In genomic region chr19:49488046-49488862, GRCh38 we compare ENCODE assay signal across 8 cellular contexts. TPM values are rescaled to one million over a fixed set of nuclear protein-coding genes. Genes with fewer than 3 reads are reported as not detected.
DNase-seq lines count a peak whose midpoint lies in the region; ATAC-seq, FAIRE-seq and TF ChIP-seq lines count a peak whose summit lies in the region.

No MANE protein-coding gene starts in this region.

- ATAC-seq in central memory CD8-positive, alpha-beta T cell (replicated peaks; ENCODE audit: extremely low read depth, poor library complexity, severe bottlenecking): no peak
- ATAC-seq in naive thymus-derived CD4-positive, alpha-beta T cell: no peak
- ATAC-seq in GM21717 (IDR thresholded peaks at IDR 0.05; ENCODE audit: unreplicated experiment): no peak
- no peak for ATAC-seq in HG03432 (IDR thresholded peaks at IDR 0.05; ENCODE audit: unreplicated experiment)

- no peaks in the 10 kb centered on the region for H3K9me3 ChIP-seq in BLaER1
- H3K9me3 ChIP-seq in Karpas-422 (ENCODE audit: low read length): no peaks in the 10 kb centered on the region
- no peaks in the 10 kb centered on the region for H3K9me3 ChIP-seq in naive thymus-derived CD4-positive, alpha-beta T cell (ENCODE audit: control insufficient read depth in 2 of 3, low read length in 3 of 3)

- peak overlapping the region; percentile 95 for H3K4me3 Mint-ChIP-seq in central memory CD8-positive, alpha-beta T cell
- H3K4me3 Mint-ChIP-seq in naive thymus-derived CD4-positive, alpha-beta T cell: peak overlapping the region; percentile 95 to 99 (median 98)

- no peaks in the 10 kb centered on the region for H3K9me3 Mint-ChIP-seq in central memory CD8-positive, alpha-beta T cell
- H3K9me3 Mint-ChIP-seq in naive thymus-derived CD4-positive, alpha-beta T cell: peaks cover 0 to 12% (median 0%) of the 10 kb centered on the region in 11 donors

- H3K27ac ChIP-seq in BLaER1 (peak overlapping the region; percentile 100), Karpas-422 (ENCODE audit: low read length) (peak overlapping the region; percentile 90)
- H3K27ac ChIP-seq in naive thymus-derived CD4-positive, alpha-beta T cell (ENCODE audit: low read depth, low read length): peak overlapping the region; percentile 92

- no peaks in the 10 kb centered on the region for H3K9me2 ChIP-seq in Karpas-422 (replicated peaks; ENCODE audit: insufficient read depth, low read length)

- H3K36me3 ChIP-seq in BLaER1 (peaks cover 51% of the 10 kb centered on the region), Karpas-422 (ENCODE audit: insufficient read depth, low read length) (peaks cover 45% of the 10 kb centered on the region)
- peaks cover 25 to 73% (median 46%) of the 10 kb centered on the region in 3 experiments for H3K36me3 ChIP-seq in naive thymus-derived CD4-positive, alpha-beta T cell (ENCODE audit: control insufficient read depth in 2 of 3, insufficient read depth in 3 of 3, low read length in 3 of 3)

- no peak for TF ChIP-seq POLR2A in H54 (IDR thresholded peaks at IDR 0.05; ENCODE audit: low read depth, low read length)

- intact Hi-C loops in naive thymus-derived CD4-positive, alpha-beta T cell (cut with micrococcal nuclease): no loop called here

- CTCF ChIA-PET in naive thymus-derived CD4-positive, alpha-beta T cell (lab: Charles Lee): interaction anchor here (0.5 to 1.9 kb wide), 4 partner anchors 15 to 709 kb away, joined by 3 to 4 read pairs (median 3); partner anchors contain the start of gene PIH1D1

- H3K4me2 ChIP-seq in BLaER1 (peak overlapping the region; percentile 95), Karpas-422 (ENCODE audit: low read depth, low read length, poor library complexity, severe bottlenecking) (peak overlapping the region; percentile 83)

- H3K27me3 ChIP-seq in BLaER1: no peaks in the 10 kb centered on the region
- no peaks in the 10 kb centered on the region for H3K27me3 ChIP-seq in Karpas-422 (ENCODE audit: low read length)
- H3K27me3 ChIP-seq in naive thymus-derived CD4-positive, alpha-beta T cell (ENCODE audit: control insufficient read depth in 2 of 2, insufficient read depth in 2 of 2, low read length in 2 of 2): no peaks in the 10 kb centered on the region

- POLR2A ChIA-PET in naive thymus-derived CD4-positive, alpha-beta T cell (lab: Charles Lee): interaction anchor here (0.7 to 3.0 kb wide), 29 partner anchors 10 to 389 kb away, joined by 3 to 36 read pairs (median 4); partner anchors contain the start of genes AKT1S1, ALDH16A1, FLT3LG and GFY

- H3K9ac ChIP-seq in BLaER1 (peak overlapping the region; percentile 100), Karpas-422 (ENCODE audit: low read length) (peak overlapping the region; percentile 95)

- no peak for FAIRE-seq in H54 (lab: Jason Lieb, UNC)

- H3K4me1 Mint-ChIP-seq in central memory CD8-positive, alpha-beta T cell: peaks cover 57% of the 10 kb centered on the region
- H3K4me1 Mint-ChIP-seq in naive thymus-derived CD4-positive, alpha-beta T cell: peaks cover 34 to 60% (median 48%) of the 10 kb centered on the region in 7 donors

- H3K79me2 ChIP-seq in Karpas-422 (ENCODE audit: low read length): peaks cover 27% of the 10 kb centered on the region

- no peaks in the 10 kb centered on the region for H3K27me3 Mint-ChIP-seq in central memory CD8-positive, alpha-beta T cell
- H3K27me3 Mint-ChIP-seq in naive thymus-derived CD4-positive, alpha-beta T cell: peaks cover 0 to 9% (median 0%) of the 10 kb centered on the region in 5 donors

- H4K20me1 ChIP-seq in BLaER1: peaks cover 55% of the 10 kb centered on the region
- peaks cover 41% of the 10 kb centered on the region for H4K20me1 ChIP-seq in Karpas-422 (ENCODE audit: insufficient read depth, low read depth, low read length)

- H3K4me1 ChIP-seq in BLaER1 (peaks cover 31% of the 10 kb centered on the region), Karpas-422 (ENCODE audit: low read length) (peaks cover 15% of the 10 kb centered on the region)
- peaks cover 19 to 32% of the 10 kb centered on the region in 2 donors for H3K4me1 ChIP-seq in naive thymus-derived CD4-positive, alpha-beta T cell (ENCODE audit: control insufficient read depth in 2 of 2, insufficient read depth in 2 of 2, low read length in 2 of 2)

- peaks cover 83% of the 10 kb centered on the region for H3K36me3 Mint-ChIP-seq in central memory CD8-positive, alpha-beta T cell (ENCODE audit: insufficient read depth)
- peaks cover 13 to 57% (median 33%) of the 10 kb centered on the region in 5 donors for H3K36me3 Mint-ChIP-seq in naive thymus-derived CD4-positive, alpha-beta T cell

- peak overlapping the region; percentile 94 for H3K27ac Mint-ChIP-seq in central memory CD8-positive, alpha-beta T cell (ENCODE audit: low read depth)
- peak overlapping the region; percentile 89 to 99 (median 96) for H3K27ac Mint-ChIP-seq in naive thymus-derived CD4-positive, alpha-beta T cell

- DNase-seq in Karpas-422 (peak; percentile 68), H54 (ENCODE audit: insufficient read length, low spot score) (no peak), anterior cingulate cortex (lab: John Stamatoyannopoulos, UW) (no peak)
- DNase-seq in central memory CD8-positive, alpha-beta T cell (ENCODE audit: low spot score in 2 of 2): no peak
- DNase-seq in naive thymus-derived CD4-positive, alpha-beta T cell: no peak

- H3K4me3 ChIP-seq in BLaER1 (peak overlapping the region; percentile 99), Karpas-422 (ENCODE audit: low read length) (peak overlapping the region; percentile 95)
- peak overlapping the region; percentile 100 for H3K4me3 ChIP-seq in naive thymus-derived CD4-positive, alpha-beta T cell (ENCODE audit: low read length)

- H2AFZ ChIP-seq in Karpas-422 (ENCODE audit: low read length): no peak overlapping the region

RNA-seq across cellular contexts. Expression of gene RPL13A, which starts 0.8 kb away (rescaled TPM):
- total RNA-seq in Karpas-422 (2014; rRNA removed; shearing (Covaris generic); ENCODE audit: low replicate concordance): 6,359 and 8,659 TPM in 2 replicates
- 1,000 to 10,000 TPM; 2,467 to 6,044 (median 5,762) TPM for total RNA-seq in naive thymus-derived CD4-positive, alpha-beta T cell
- polyA plus RNA-seq in naive thymus-derived CD4-positive, alpha-beta T cell: 1,000 to 10,000 TPM; 3,356 to 4,438 TPM

RNA-seq across cellular contexts. Expression of gene RPS11, which starts 8.0 kb away (rescaled TPM):
- total RNA-seq in Karpas-422 (2014; rRNA removed; shearing (Covaris generic); ENCODE audit: low replicate concordance): 6,857 and 9,247 TPM in 2 replicates
- 1,000 to 10,000 TPM; 2,065 to 3,362 (median 2,972) TPM for total RNA-seq in naive thymus-derived CD4-positive, alpha-beta T cell
- 1,000 to 10,000 TPM; 2,125 to 2,254 TPM for polyA plus RNA-seq in naive thymus-derived CD4-positive, alpha-beta T cell

RNA-seq across cellular contexts. Expression of gene FLT3LG, which starts 14.2 kb away (rescaled TPM):
- 18.8 and 19.3 TPM in 2 replicates for total RNA-seq in Karpas-422 (2014; rRNA removed; shearing (Covaris generic); ENCODE audit: low replicate concordance)
- 100 to 1,000 TPM in 3 of 5 experiments, 10 to 100 TPM in 2; 90.6 to 401 (median 280) TPM for total RNA-seq in naive thymus-derived CD4-positive, alpha-beta T cell
- 100 to 1,000 TPM; 148 to 168 TPM for polyA plus RNA-seq in naive thymus-derived CD4-positive, alpha-beta T cell

RNA-seq across cellular contexts. Expression of gene FCGRT, which starts 24.2 kb away (rescaled TPM):
- 1.8 and 3.5 TPM in 2 replicates for total RNA-seq in Karpas-422 (2014; rRNA removed; shearing (Covaris generic); ENCODE audit: low replicate concordance)
- 100 to 1,000 TPM in 1 of 5 experiments, 10 to 100 TPM in 3, 1 to 10 TPM in 1; 8.2 to 177 (median 47.5) TPM for total RNA-seq in naive thymus-derived CD4-positive, alpha-beta T cell
- 100 to 1,000 TPM; 117 to 129 TPM for polyA plus RNA-seq in naive thymus-derived CD4-positive, alpha-beta T cell

RNA-seq across cellular contexts. Expression of gene ALDH16A1, which starts 35.2 kb away (rescaled TPM):
- total RNA-seq in Karpas-422 (2014; rRNA removed; shearing (Covaris generic); ENCODE audit: low replicate concordance): 15.9 and 83.3 TPM in 2 replicates
- total RNA-seq in naive thymus-derived CD4-positive, alpha-beta T cell: 10 to 100 TPM; 27.6 to 38.1 (median 33.3) TPM
- 10 to 100 TPM; 28.3 to 37.8 TPM for polyA plus RNA-seq in naive thymus-derived CD4-positive, alpha-beta T cell
